ENCODE assay signal across 8 cellular contexts in the genomic region with DNA sequence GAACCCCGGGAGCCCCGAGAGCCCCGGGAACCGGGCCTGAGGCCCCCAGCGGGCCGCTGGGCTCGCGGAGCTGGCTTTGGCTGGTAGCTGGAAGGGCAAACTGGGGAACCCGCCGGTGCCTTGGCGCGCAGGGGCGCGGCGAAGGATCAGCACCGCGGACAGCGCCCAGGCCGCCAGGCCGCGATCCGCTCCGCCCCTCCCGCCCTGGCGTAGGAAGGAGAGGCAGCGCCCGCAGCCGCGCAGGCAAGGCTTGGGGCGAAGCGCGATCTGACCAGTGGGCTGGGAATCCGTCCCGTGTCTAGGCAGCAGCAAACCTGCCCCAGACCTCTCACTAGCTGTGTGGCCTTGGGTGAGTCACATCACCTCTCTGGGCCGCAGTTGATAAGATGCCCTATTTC. TPM values are rescaled to one million over a fixed set of nuclear protein-coding genes. Genes with fewer than 3 reads are reported as not detected.
DNase-seq lines count a peak whose midpoint lies in the region; ATAC-seq and TF ChIP-seq lines count a peak whose summit lies in the region.

No MANE protein-coding gene starts in this region.

- no peak overlapping the region for H2AFZ ChIP-seq in neuronal stem cell (ENCODE audit: low read length)

- no peak overlapping the region for H4K91ac ChIP-seq in neuronal stem cell (ENCODE audit: low read depth, low read length, poor library complexity)

- CTCF ChIA-PET in RWPE1 (lab: Yijun Ruan, JAX), result interaction anchor here (0.6 kb wide), 1 partner anchor 256 kb away, joined by 4 read pairs; no protein-coding TSS in a partner anchor

- H3K27me3 ChIP-seq in BE2C (no peaks in the 10 kb centered on the region), neuronal stem cell (ENCODE audit: control insufficient read depth in 3 of 3, insufficient read depth in 3 of 3, low read depth in 1 of 3, low read length in 3 of 3) (peaks cover 0 to 78% (median 30%) of the 10 kb centered on the region in 3 experiments)

- POLR2A ChIA-PET in RWPE1 (lab: Yijun Ruan, JAX; ENCODE audit: low non-redundant PET), result no interaction called here

- no peaks in the 10 kb centered on the region for H3K9me3 ChIP-seq in BE2C
- peaks cover 0 to 2% of the 10 kb centered on the region in 2 donors for H3K9me3 ChIP-seq in neuronal stem cell (replicated peaks in 1 of 2; ENCODE audit: control insufficient read depth in 2 of 2, insufficient read depth in 1 of 2, low read depth in 1 of 2, low read length in 2 of 2)

- no peak overlapping the region for H3K14ac ChIP-seq in neuronal stem cell (ENCODE audit: low read length)

- WGBS in neuronal stem cell (ENCODE audit: extremely low coverage in 2 of 2, insufficient read length in 2 of 2, insufficient replicate concordance in 1 of 2), 2 donors, result no CpG with 5 or more reads among the region's 35 CpGs

- ATAC-seq in HG02678 (IDR thresholded peaks at IDR 0.05; ENCODE audit: unreplicated experiment), result peak; percentile 53
- no peak for ATAC-seq in HG02588 (IDR thresholded peaks at IDR 0.05; ENCODE audit: unreplicated experiment)

- no peak overlapping the region for H2BK120ac ChIP-seq in neuronal stem cell (ENCODE audit: low read depth, low read length)

- H3K23ac ChIP-seq in neuronal stem cell (ENCODE audit: low read depth, low read length, poor library complexity), result no peak overlapping the region

- no peak overlapping the region for H3K18ac ChIP-seq in neuronal stem cell (ENCODE audit: low read length)

- H3K4me2 ChIP-seq in neuronal stem cell (ENCODE audit: insufficient read depth, low read length, poor library complexity, severe bottlenecking), result peak overlapping the region; percentile 24

- H2BK5ac ChIP-seq in neuronal stem cell (ENCODE audit: low read length), result no peak overlapping the region

- peak; percentile 80 for DNase-seq in BE2C
- peak; percentile 87 for DNase-seq in RWPE1 (ENCODE audit: low spot score)
- DNase-seq in activated effector memory CD4-positive, alpha-beta T cell treated with anti-CD3 and anti-CD28 coated beads, Interleukin-2, amount 50 U/mL, for 16 hours, result peak; percentile 91
- DNase-seq in foreskin melanocyte, result peak; percentile 50
- peak; percentile 85 for DNase-seq in neuronal stem cell (ENCODE audit: low spot score)
- DNase-seq in stromal cell of bone marrow (ENCODE audit: low read depth), result peak; percentile 28

- no peak for TF ChIP-seq CTCF in BE2C (IDR thresholded peaks at IDR 0.05; ENCODE audit: low read depth, low read length)
- no peak for TF ChIP-seq CTCF in RWPE1 (conservative IDR thresholded peaks at IDR 0.05; ENCODE audit: low read depth)

- H3K4me1 ChIP-seq in BE2C, result no peaks in the 10 kb centered on the region
- H3K4me1 ChIP-seq in neuronal stem cell (ENCODE audit: control insufficient read depth in 2 of 2, insufficient read depth in 1 of 2, low read depth in 1 of 2, low read length in 2 of 2), result no peaks in the 10 kb centered on the region

- H2BK15ac ChIP-seq in neuronal stem cell (ENCODE audit: low read length), result no peak overlapping the region

- H3K36me3 ChIP-seq in BE2C (no peaks in the 10 kb centered on the region), neuronal stem cell (replicated peaks in 1 of 2; ENCODE audit: control insufficient read depth in 2 of 2, insufficient read depth in 2 of 2, low read length in 2 of 2) (no peaks in the 10 kb centered on the region)

- H3K9ac ChIP-seq in neuronal stem cell (ENCODE audit: low read depth, low read length, poor library complexity), result no peak overlapping the region

- H4K8ac ChIP-seq in neuronal stem cell (ENCODE audit: low read depth, low read length), result no peak overlapping the region

- H2BK12ac ChIP-seq in neuronal stem cell (ENCODE audit: low read length), result no peak overlapping the region

- H3K27ac ChIP-seq in RWPE1, result no peak overlapping the region
- H3K27ac ChIP-seq in neuronal stem cell (replicated peaks; ENCODE audit: low read length), result no peak overlapping the region

- no peaks in the 10 kb centered on the region for H3K79me1 ChIP-seq in neuronal stem cell (ENCODE audit: low read depth, low read length)

- H3K4me3 ChIP-seq in BE2C (ENCODE audit: low read depth, low read length) (peak overlapping the region; percentile 59), neuronal stem cell (ENCODE audit: low read length in 2 of 2) (peak overlapping the region in 1 of 2 donors; percentile 7)

- H3K4ac ChIP-seq in neuronal stem cell (ENCODE audit: low read length), result no peak overlapping the region

- no peak overlapping the region for H2AK5ac ChIP-seq in neuronal stem cell (ENCODE audit: low read depth, low read length)

RNA-seq across cellular contexts. Expression of a gene that starts 0.3 kb away (rescaled TPM):
- 9.4 TPM for polyA plus RNA-seq in BE2C (2012; ENCODE audit: insufficient read depth, insufficient read length, low read depth)
- polyA plus RNA-seq in neuronal stem cell (2013, experiment 1 of 2), result 0.35 TPM
- polyA plus RNA-seq in neuronal stem cell (2013, experiment 2 of 2), result 0.42 TPM

RNA-seq across cellular contexts. Expression of a gene that starts 38.2 kb away (rescaled TPM):
- polyA plus RNA-seq in BE2C (2012; ENCODE audit: insufficient read depth, insufficient read length, low read depth), result 176 TPM
- polyA plus RNA-seq in neuronal stem cell (2013, experiment 1 of 2), result 15.4 TPM
- 13.9 TPM for polyA plus RNA-seq in neuronal stem cell (2013, experiment 2 of 2)

RNA-seq across cellular contexts. Expression of a gene that starts 46.5 kb away (rescaled TPM):
- polyA plus RNA-seq in BE2C (2012; ENCODE audit: insufficient read depth, insufficient read length, low read depth), result 52.5 TPM
- 2.9 TPM for polyA plus RNA-seq in neuronal stem cell (2013, experiment 1 of 2)
- polyA plus RNA-seq in neuronal stem cell (2013, experiment 2 of 2), result 3.1 TPM

Comparison
In these comparisons a context has a peak if more than half of its experiments do, and no peak if none do; other contexts are left out.
1. DNase-seq: peak in every context shown above with its lines; median percentile 91 in activated effector memory CD4-positive, alpha-beta T cell treated with anti-CD3 and anti-CD28 coated beads, Interleukin-2, amount 50 U/mL, for 16 hours; 87 in RWPE1; 85 in neuronal stem cell; 80 in BE2C; 50 in foreskin melanocyte; 28 in stromal cell of bone marrow.